In the genomic region with DNA sequence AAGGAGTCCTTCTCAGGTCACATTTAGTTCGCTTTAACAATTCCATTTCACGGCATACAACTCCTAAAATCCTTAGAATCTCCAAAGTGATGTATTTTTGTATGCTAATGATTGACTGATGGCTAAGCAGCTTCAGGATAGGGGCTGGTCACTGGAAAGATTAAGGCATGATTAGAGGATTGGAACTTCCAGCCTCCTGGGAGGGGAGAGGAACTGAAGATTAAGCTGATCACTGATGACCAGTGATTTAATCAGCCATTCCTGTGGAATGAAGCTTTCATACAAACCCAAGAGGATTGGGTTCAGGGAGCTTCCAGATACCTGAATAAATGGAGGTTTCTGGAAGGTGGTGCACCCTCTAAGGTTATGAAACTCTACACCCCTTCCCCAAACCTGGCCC, we compare ENCODE assay signal across 22 cellular contexts.
"Had no signal": no experiment of that assay in that cellular context is flagged by ENCODE, and none has a peak within 500 bp of the region (broad histone marks: within the 10 kb centered on the region; RNA-seq: fewer than 3 reads in every experiment).

No MANE protein-coding gene starts in this region.

- H3K36me3 ChIP-seq: SJSA1 had no signal

- DNase-seq: Kasumi-1, NCI-H1092 treated with DMSO at 0.1 percent for 48 hours, NCI-H1436, NCI-H187, NCI-H2081 treated with DMSO at 0.1 percent for 48 hours, NCI-H2171, NCI-H226, NCI-H446, NCI-H510A, NCI-H524 treated with DMSO at 0.1 percent for 48 hours, NCI-H774, Right ventricle myocardium superior, RPMI8226, SIG-M5 had no signal

- ATAC-seq: K562 had no signal

- H3K27ac Mint-ChIP-seq: IgD-negative memory B cell had no signal

- H3K4me3 ChIP-seq: K562, SJSA1, SK-N-MC had no signal

- H3K9me3 ChIP-seq: SJSA1 had no signal

- H3K27ac ChIP-seq: HL-60, KMS-11, SJSA1, SK-N-MC had no signal

- H3K4me3 Mint-ChIP-seq: IgD-negative memory B cell had no signal

- FAIRE-seq: HTR-8/SVneo, K562, RCC 7860 had no signal
